Comparison of ENCODE assay signal across 27 cellular contexts in genomic region chr6:161074496-161075140, GRCh38.
DNase-seq lines count a peak whose midpoint lies in the region; ATAC-seq and TF ChIP-seq lines count a peak whose summit lies in the region.
"Had no signal": no experiment of that assay in that cellular context is flagged by ENCODE, and none has a peak within 500 bp of the region (broad histone marks: within the 10 kb centered on the region; RNA-seq: fewer than 3 reads in every experiment).

No MANE protein-coding gene starts in this region.

- H2AFZ ChIP-seq in hepatocyte = no peak overlapping the region

- H3K4me3 Mint-ChIP-seq in type B pancreatic cell = peak overlapping the region; percentile 30
- no peak overlapping the region for H3K4me3 Mint-ChIP-seq in glutamatergic neuron (ENCODE audit: unreplicated experiment)
- H3K4me3 Mint-ChIP-seq: activated B cell treated with CpG ODN at 0.5 μM for 24 hours, immature natural killer cell, nephron had no signal

- no peaks in the 10 kb centered on the region for H3K9me3 ChIP-seq in hepatocyte (ENCODE audit: low read depth)
- H3K9me3 ChIP-seq: body of pancreas, stomach, tibial artery had no signal

- H3K27me3 Mint-ChIP-seq in type B pancreatic cell = no peaks in the 10 kb centered on the region
- H3K27me3 Mint-ChIP-seq in glutamatergic neuron (ENCODE audit: unreplicated experiment) = no peaks in the 10 kb centered on the region
- H3K27me3 Mint-ChIP-seq: activated B cell treated with CpG ODN at 0.5 μM for 24 hours had no signal

- no peaks in the 10 kb centered on the region for H3K27me3 ChIP-seq in hepatocyte
- H3K27me3 ChIP-seq: body of pancreas, stomach, tibial artery had no signal

- H4K20me1 ChIP-seq in hepatocyte (ENCODE audit: insufficient read depth, poor library complexity, severe bottlenecking) = no peaks in the 10 kb centered on the region

- H3K27ac Mint-ChIP-seq in type B pancreatic cell (peak overlapping the region; percentile 29), glutamatergic neuron (ENCODE audit: unreplicated experiment) (no peak overlapping the region)
- H3K27ac Mint-ChIP-seq: activated B cell treated with CpG ODN at 0.5 μM for 24 hours, nephron had no signal

- H3K4me1 Mint-ChIP-seq in type B pancreatic cell (ENCODE audit: unreplicated experiment) = peaks cover 5% of the 10 kb centered on the region
- H3K4me1 Mint-ChIP-seq in glutamatergic neuron (ENCODE audit: low read depth, unreplicated experiment) = peaks cover 11% of the 10 kb centered on the region
- H3K4me1 Mint-ChIP-seq: activated B cell treated with CpG ODN at 0.5 μM for 24 hours, nephron had no signal

- H3K4me3 ChIP-seq in hepatocyte = no peak overlapping the region
- H3K4me3 ChIP-seq: body of pancreas, stomach, tibial artery had no signal

- no peak overlapping the region for H3K27ac ChIP-seq in hepatocyte
- H3K27ac ChIP-seq: body of pancreas, RWPE1, stomach, tibial artery had no signal

- intact Hi-C loops in left ventricle myocardium superior (cut with micrococcal nuclease) = no loop called here
- intact Hi-C loops in cardiac septum (cut with DNase I) = loop anchor here (5.0 kb wide), 1 partner anchor 142 kb away; no protein-coding TSS in a partner anchor

- H3K9me2 ChIP-seq in hepatocyte (replicated peaks; ENCODE audit: insufficient read depth) = no peaks in the 10 kb centered on the region

- no peak for DNase-seq in left ventricle myocardium superior
- no peak for DNase-seq in cardiac septum (ENCODE audit: low spot score)
- DNase-seq in M059J (ENCODE audit: low read depth) = peak; percentile 4
- DNase-seq in hepatocyte (ENCODE audit: low spot score) = peak; percentile 40
- no peak for DNase-seq in type B pancreatic cell (ENCODE audit: extremely low spot score, unreplicated experiment)
- DNase-seq in AG20443 (ENCODE audit: low spot score) = no peak
- no peak for DNase-seq in glutamatergic neuron
- DNase-seq in SIG-M5 treated with dmso at 0.1 percent for 504 hours (lab: John Stamatoyannopoulos, UW; ENCODE audit: unreplicated experiment) = no peak
- DNase-seq: activated B cell treated with CpG ODN at 0.5 μM for 24 hours; activated CD4-positive, alpha-beta T cell treated with anti-CD3 and anti-CD28 coated beads, Interleukin-2, amount 50 U/mL, for 48 hours; activated CD8-positive, alpha-beta memory T cell treated with anti-CD3 and anti-CD28 coated beads, Interleukin-2, amount 50 U/mL, for 48 hours; activated effector memory CD4-positive, alpha-beta T cell treated with anti-CD3 and anti-CD28 coated beads, Interleukin-2, amount 50 U/mL, for 16 hours; DMS53; erythroblast; foreskin fibroblast; GF-D8; immature natural killer cell; NCI-H1092; NCI-H2029; NCI-H526 treated with DMSO at 0.1 percent for 48 hours; stimulated activated CD8-positive, alpha-beta memory T cell treated with anti-CD3 and anti-CD28 coated beads, Interleukin-4, amount 100 ng/mL, for 48 hours; stomach; tibial artery had no signal

- H3K79me2 ChIP-seq in hepatocyte = no peaks in the 10 kb centered on the region

- TF ChIP-seq CTCF in hepatocyte (IDR thresholded peaks at IDR 0.05; ENCODE audit: poor library complexity) (no peak), type B pancreatic cell (conservative IDR thresholded peaks at IDR 0.05) (no peak), glutamatergic neuron (IDR thresholded peaks at IDR 0.05; ENCODE audit: partially characterized antibody, unreplicated experiment) (no peak)

- no peak overlapping the region for H3K4me2 ChIP-seq in hepatocyte

- H3K36me3 ChIP-seq in hepatocyte (replicated peaks; ENCODE audit: insufficient read depth, low read depth) = no peaks in the 10 kb centered on the region

- H3K36me3 Mint-ChIP-seq in type B pancreatic cell = peaks cover 6% of the 10 kb centered on the region
- no peaks in the 10 kb centered on the region for H3K36me3 Mint-ChIP-seq in glutamatergic neuron (ENCODE audit: unreplicated experiment)

- peaks cover 2% of the 10 kb centered on the region for H3K4me1 ChIP-seq in hepatocyte (ENCODE audit: insufficient read depth)
- H3K4me1 ChIP-seq: body of pancreas, stomach, tibial artery had no signal

- H3K9me3 Mint-ChIP-seq in type B pancreatic cell (no peaks in the 10 kb centered on the region), glutamatergic neuron (ENCODE audit: unreplicated experiment) (peaks cover 2% of the 10 kb centered on the region)
- H3K9me3 Mint-ChIP-seq: activated B cell treated with CpG ODN at 0.5 μM for 24 hours, immature natural killer cell, nephron had no signal

- WGBS in hepatocyte (ENCODE audit: low lambda C conversion rate, missing lambda C conversion rate) = 90% methylated on average over 5 of the region's 5 CpGs

- ATAC-seq in left ventricle myocardium superior = peak; percentile 74
- ATAC-seq: body of pancreas, SK-N-SH treated with all-trans-retinoic acid at 6 μM for 48 hours had no signal

Comparison
In these comparisons a context has a peak if more than half of its experiments do, and no peak if none do; other contexts are left out.
1. DNase-seq: peak in M059J (single experiment) and hepatocyte (single experiment); none in left ventricle myocardium superior (single experiment), cardiac septum (single experiment), type B pancreatic cell (single experiment), AG20443 (single experiment), glutamatergic neuron (single experiment) and SIG-M5 treated with dmso at 0.1 percent for 504 hours (single experiment).